In genomic region chr13:38519229-38519910, GRCh38 we compare ENCODE assay signal across 1 cellular context.
TF ChIP-seq lines count a peak whose summit lies in the region.

No MANE protein-coding gene starts in this region.

TF ChIP-seq in GM23338, 12 proteins besides CTCF, POLR2A, EP300 and RAD21 (continued from another document):
- TF ChIP-seq, protein P1, sequence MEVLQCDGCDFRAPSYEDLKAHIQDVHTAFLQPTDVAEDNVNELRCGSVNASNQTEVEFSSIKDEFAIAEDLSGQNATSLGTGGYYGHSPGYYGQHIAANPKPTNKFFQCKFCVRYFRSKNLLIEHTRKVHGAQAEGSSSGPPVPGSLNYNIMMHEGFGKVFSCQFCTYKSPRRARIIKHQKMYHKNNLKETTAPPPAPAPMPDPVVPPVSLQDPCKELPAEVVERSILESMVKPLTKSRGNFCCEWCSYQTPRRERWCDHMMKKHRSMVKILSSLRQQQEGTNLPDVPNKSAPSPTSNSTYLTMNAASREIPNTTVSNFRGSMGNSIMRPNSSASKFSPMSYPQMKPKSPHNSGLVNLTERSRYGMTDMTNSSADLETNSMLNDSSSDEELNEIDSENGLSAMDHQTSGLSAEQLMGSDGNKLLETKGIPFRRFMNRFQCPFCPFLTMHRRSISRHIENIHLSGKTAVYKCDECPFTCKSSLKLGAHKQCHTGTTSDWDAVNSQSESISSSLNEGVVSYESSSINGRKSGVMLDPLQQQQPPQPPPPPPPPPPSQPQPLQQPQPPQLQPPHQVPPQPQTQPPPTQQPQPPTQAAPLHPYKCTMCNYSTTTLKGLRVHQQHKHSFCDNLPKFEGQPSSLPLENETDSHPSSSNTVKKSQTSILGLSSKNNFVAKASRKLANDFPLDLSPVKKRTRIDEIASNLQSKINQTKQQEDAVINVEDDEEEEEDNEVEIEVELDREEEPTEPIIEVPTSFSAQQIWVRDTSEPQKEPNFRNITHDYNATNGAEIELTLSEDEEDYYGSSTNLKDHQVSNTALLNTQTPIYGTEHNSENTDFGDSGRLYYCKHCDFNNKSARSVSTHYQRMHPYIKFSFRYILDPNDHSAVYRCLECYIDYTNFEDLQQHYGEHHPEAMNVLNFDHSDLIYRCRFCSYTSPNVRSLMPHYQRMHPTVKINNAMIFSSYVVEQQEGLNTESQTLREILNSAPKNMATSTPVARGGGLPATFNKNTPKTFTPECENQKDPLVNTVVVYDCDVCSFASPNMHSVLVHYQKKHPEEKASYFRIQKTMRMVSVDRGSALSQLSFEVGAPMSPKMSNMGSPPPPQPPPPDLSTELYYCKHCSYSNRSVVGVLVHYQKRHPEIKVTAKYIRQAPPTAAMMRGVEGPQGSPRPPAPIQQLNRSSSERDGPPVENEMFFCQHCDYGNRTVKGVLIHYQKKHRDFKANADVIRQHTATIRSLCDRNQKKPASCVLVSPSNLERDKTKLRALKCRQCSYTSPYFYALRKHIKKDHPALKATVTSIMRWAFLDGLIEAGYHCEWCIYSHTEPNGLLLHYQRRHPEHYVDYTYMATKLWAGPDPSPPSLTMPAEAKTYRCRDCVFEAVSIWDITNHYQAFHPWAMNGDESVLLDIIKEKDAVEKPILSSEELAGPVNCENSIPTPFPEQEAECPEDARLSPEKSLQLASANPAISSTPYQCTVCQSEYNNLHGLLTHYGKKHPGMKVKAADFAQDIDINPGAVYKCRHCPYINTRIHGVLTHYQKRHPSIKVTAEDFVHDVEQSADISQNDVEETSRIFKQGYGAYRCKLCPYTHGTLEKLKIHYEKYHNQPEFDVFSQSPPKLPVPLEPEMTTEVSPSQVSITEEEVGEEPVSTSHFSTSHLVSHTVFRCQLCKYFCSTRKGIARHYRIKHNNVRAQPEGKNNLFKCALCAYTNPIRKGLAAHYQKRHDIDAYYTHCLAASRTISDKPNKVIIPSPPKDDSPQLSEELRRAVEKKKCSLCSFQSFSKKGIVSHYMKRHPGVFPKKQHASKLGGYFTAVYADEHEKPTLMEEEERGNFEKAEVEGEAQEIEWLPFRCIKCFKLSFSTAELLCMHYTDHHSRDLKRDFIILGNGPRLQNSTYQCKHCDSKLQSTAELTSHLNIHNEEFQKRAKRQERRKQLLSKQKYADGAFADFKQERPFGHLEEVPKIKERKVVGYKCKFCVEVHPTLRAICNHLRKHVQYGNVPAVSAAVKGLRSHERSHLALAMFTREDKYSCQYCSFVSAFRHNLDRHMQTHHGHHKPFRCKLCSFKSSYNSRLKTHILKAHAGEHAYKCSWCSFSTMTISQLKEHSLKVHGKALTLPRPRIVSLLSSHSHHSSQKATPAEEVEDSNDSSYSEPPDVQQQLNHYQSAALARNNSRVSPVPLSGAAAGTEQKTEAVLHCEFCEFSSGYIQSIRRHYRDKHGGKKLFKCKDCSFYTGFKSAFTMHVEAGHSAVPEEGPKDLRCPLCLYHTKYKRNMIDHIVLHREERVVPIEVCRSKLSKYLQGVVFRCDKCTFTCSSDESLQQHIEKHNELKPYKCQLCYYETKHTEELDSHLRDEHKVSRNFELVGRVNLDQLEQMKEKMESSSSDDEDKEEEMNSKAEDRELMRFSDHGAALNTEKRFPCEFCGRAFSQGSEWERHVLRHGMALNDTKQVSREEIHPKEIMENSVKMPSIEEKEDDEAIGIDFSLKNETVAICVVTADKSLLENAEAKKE (CRISPR knock-in tag; IDR thresholded peaks at IDR 0.05), result no peak
- TF ChIP-seq ZNF114 (CRISPR knock-in tag; IDR thresholded peaks at IDR 0.05) (no peak), EZH2phosphoT487 (IDR thresholded peaks at IDR 0.05; ENCODE audit: unreplicated experiment) (no peak), EZH2 (IDR thresholded peaks at IDR 0.05; ENCODE audit: low read depth, unreplicated experiment) (no peak), CREB1 (CRISPR knock-in tag; IDR thresholded peaks at IDR 0.05; ENCODE audit: low read depth) (no peak), REST (IDR thresholded peaks at IDR 0.05; ENCODE audit: unreplicated experiment) (no peak), NANOG (IDR thresholded peaks at IDR 0.05; ENCODE audit: borderline replicate concordance) (no peak)
TF ChIP-seq in GM23338: peak in this region for 0.
